ENCODE assay signal across 1 cellular context in genomic region chr18:48454146-48454796, GRCh38.
A peak's percentile ranks its signal among the peaks of the same experiment; 100 is the strongest.
TF ChIP-seq lines count a peak whose summit lies in the region.

No MANE protein-coding gene starts in this region.

TF ChIP-seq in HepG2, 621 proteins besides CTCF, POLR2A, EP300 and RAD21 (continues in another document):
- no peak for TF ChIP-seq ARID3A (IDR thresholded peaks at IDR 0.05; ENCODE audit: low read depth, low read length)
- TF ChIP-seq SKI (IDR thresholded peaks at IDR 0.05; ENCODE audit: partially characterized antibody): peak; percentile 81
- TF ChIP-seq ZNF564 (CRISPR knock-in tag; IDR thresholded peaks at IDR 0.05): no peak
- peak; percentile 79 for TF ChIP-seq NCOA2 (CRISPR knock-in tag; IDR thresholded peaks at IDR 0.05)
- peak; percentile 60; the same call in 1 of the 2 replicates for TF ChIP-seq ZFX (CRISPR knock-in tag; IDR thresholded peaks at IDR 0.05; ENCODE audit: low read depth)
- TF ChIP-seq, protein P1, sequence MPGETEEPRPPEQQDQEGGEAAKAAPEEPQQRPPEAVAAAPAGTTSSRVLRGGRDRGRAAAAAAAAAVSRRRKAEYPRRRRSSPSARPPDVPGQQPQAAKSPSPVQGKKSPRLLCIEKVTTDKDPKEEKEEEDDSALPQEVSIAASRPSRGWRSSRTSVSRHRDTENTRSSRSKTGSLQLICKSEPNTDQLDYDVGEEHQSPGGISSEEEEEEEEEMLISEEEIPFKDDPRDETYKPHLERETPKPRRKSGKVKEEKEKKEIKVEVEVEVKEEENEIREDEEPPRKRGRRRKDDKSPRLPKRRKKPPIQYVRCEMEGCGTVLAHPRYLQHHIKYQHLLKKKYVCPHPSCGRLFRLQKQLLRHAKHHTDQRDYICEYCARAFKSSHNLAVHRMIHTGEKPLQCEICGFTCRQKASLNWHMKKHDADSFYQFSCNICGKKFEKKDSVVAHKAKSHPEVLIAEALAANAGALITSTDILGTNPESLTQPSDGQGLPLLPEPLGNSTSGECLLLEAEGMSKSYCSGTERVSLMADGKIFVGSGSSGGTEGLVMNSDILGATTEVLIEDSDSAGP (CRISPR knock-in tag; IDR thresholded peaks at IDR 0.05; ENCODE audit: borderline replicate concordance): peak; percentile 34; the same call in 1 of the 2 replicates
- TF ChIP-seq MBD4 (IDR thresholded peaks at IDR 0.05; ENCODE audit: borderline replicate concordance, low read length): no peak
- TF ChIP-seq MIXL1 (CRISPR knock-in tag; IDR thresholded peaks at IDR 0.05): peak; percentile 35; the same call in 1 of the 2 replicates
- TF ChIP-seq, protein P2, sequence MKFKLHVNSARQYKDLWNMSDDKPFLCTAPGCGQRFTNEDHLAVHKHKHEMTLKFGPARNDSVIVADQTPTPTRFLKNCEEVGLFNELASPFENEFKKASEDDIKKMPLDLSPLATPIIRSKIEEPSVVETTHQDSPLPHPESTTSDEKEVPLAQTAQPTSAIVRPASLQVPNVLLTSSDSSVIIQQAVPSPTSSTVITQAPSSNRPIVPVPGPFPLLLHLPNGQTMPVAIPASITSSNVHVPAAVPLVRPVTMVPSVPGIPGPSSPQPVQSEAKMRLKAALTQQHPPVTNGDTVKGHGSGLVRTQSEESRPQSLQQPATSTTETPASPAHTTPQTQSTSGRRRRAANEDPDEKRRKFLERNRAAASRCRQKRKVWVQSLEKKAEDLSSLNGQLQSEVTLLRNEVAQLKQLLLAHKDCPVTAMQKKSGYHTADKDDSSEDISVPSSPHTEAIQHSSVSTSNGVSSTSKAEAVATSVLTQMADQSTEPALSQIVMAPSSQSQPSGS (CRISPR knock-in tag; IDR thresholded peaks at IDR 0.05): 0 out of 2 replicates have a peak, but pooled peaks have one; percentile 38
- no peak for TF ChIP-seq RBFOX2 (IDR thresholded peaks at IDR 0.05; ENCODE audit: low read depth, low read length)
- TF ChIP-seq CREM (IDR thresholded peaks at IDR 0.05): peak; percentile 28; the same call in 1 of the 2 replicates
- TF ChIP-seq CREM (CRISPR knock-in tag; IDR thresholded peaks at IDR 0.05): no peak
- peak; percentile 38; the same call in 1 of the 2 replicates for TF ChIP-seq HMG20A (CRISPR knock-in tag; IDR thresholded peaks at IDR 0.05; ENCODE audit: borderline replicate concordance)
- TF ChIP-seq ZNF430 (CRISPR knock-in tag; IDR thresholded peaks at IDR 0.05): peak; percentile 44; the same call in 1 of the 2 replicates
- TF ChIP-seq TFAP4 (IDR thresholded peaks at IDR 0.05; ENCODE audit: borderline replicate concordance, low read depth): peak; percentile 74; the same call in 1 of the 2 replicates
- peak; percentile 35; the same call in 1 of the 2 replicates for TF ChIP-seq ZNF124 (CRISPR knock-in tag; IDR thresholded peaks at IDR 0.05)
- no peak for TF ChIP-seq ZNF44 (CRISPR knock-in tag; IDR thresholded peaks at IDR 0.05)
- TF ChIP-seq, protein P3, sequence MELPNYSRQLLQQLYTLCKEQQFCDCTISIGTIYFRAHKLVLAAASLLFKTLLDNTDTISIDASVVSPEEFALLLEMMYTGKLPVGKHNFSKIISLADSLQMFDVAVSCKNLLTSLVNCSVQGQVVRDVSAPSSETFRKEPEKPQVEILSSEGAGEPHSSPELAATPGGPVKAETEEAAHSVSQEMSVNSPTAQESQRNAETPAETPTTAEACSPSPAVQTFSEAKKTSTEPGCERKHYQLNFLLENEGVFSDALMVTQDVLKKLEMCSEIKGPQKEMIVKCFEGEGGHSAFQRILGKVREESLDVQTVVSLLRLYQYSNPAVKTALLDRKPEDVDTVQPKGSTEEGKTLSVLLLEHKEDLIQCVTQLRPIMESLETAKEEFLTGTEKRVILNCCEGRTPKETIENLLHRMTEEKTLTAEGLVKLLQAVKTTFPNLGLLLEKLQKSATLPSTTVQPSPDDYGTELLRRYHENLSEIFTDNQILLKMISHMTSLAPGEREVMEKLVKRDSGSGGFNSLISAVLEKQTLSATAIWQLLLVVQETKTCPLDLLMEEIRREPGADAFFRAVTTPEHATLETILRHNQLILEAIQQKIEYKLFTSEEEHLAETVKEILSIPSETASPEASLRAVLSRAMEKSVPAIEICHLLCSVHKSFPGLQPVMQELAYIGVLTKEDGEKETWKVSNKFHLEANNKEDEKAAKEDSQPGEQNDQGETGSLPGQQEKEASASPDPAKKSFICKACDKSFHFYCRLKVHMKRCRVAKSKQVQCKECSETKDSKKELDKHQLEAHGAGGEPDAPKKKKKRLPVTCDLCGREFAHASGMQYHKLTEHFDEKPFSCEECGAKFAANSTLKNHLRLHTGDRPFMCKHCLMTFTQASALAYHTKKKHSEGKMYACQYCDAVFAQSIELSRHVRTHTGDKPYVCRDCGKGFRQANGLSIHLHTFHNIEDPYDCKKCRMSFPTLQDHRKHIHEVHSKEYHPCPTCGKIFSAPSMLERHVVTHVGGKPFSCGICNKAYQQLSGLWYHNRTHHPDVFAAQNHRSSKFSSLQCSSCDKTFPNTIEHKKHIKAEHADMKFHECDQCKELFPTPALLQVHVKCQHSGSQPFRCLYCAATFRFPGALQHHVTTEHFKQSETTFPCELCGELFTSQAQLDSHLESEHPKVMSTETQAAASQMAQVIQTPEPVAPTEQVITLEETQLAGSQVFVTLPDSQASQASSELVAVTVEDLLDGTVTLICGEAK (IDR thresholded peaks at IDR 0.05): no peak
- TF ChIP-seq, protein P3 (CRISPR knock-in tag; IDR thresholded peaks at IDR 0.05): 0 out of 2 replicates have a peak, but pooled peaks have one; percentile 47
- no peak for TF ChIP-seq SOX5 (CRISPR knock-in tag; IDR thresholded peaks at IDR 0.05; ENCODE audit: borderline replicate concordance)
- no peak for TF ChIP-seq REPIN1 (CRISPR knock-in tag; IDR thresholded peaks at IDR 0.05; ENCODE audit: borderline replicate concordance, low read depth)
- no peak for TF ChIP-seq ZNF879 (CRISPR knock-in tag; IDR thresholded peaks at IDR 0.05)
- TF ChIP-seq ZNF652 (CRISPR knock-in tag; IDR thresholded peaks at IDR 0.05; ENCODE audit: borderline replicate concordance, low read depth): peak; percentile 99
- TF ChIP-seq FOXK1 (CRISPR knock-in tag; IDR thresholded peaks at IDR 0.05; ENCODE audit: borderline replicate concordance, low read depth): 0 out of 2 replicates have a peak, but pooled peaks have one; percentile 14
- TF ChIP-seq HNF4A (CRISPR knock-in tag; IDR thresholded peaks at IDR 0.05): peak; percentile 76
- no peak for TF ChIP-seq CREB1 (IDR thresholded peaks at IDR 0.05)
- TF ChIP-seq CREB1 (CRISPR knock-in tag; IDR thresholded peaks at IDR 0.05): peak; percentile 24; the same call in 1 of the 2 replicates
- peak; percentile 62; the same call in 1 of the 2 replicates for TF ChIP-seq ZNF337 (CRISPR knock-in tag; IDR thresholded peaks at IDR 0.05; ENCODE audit: borderline replicate concordance, low read depth)
- TF ChIP-seq ETV5 (CRISPR knock-in tag; IDR thresholded peaks at IDR 0.05; ENCODE audit: borderline replicate concordance): 0 out of 2 replicates have a peak, but pooled peaks have one; percentile 28
- TF ChIP-seq ZMYM4 (CRISPR knock-in tag; IDR thresholded peaks at IDR 0.05): peak; percentile 74
- TF ChIP-seq HOXA3 (CRISPR knock-in tag; IDR thresholded peaks at IDR 0.05): peak; percentile 39; the same call in 1 of the 2 replicates
- TF ChIP-seq NR2C2 (CRISPR knock-in tag; IDR thresholded peaks at IDR 0.05; ENCODE audit: borderline replicate concordance): 0 out of 2 replicates have a peak, but pooled peaks have one; percentile 17
- TF ChIP-seq GPN1 (CRISPR knock-in tag; IDR thresholded peaks at IDR 0.05; ENCODE audit: borderline replicate concordance): no peak
- TF ChIP-seq ZNF101 (CRISPR knock-in tag; IDR thresholded peaks at IDR 0.05; ENCODE audit: borderline replicate concordance, low read depth): no peak
- TF ChIP-seq THAP11 (CRISPR knock-in tag; IDR thresholded peaks at IDR 0.05): 0 out of 2 replicates have a peak, but pooled peaks have one; percentile 25
- TF ChIP-seq, protein P4, sequence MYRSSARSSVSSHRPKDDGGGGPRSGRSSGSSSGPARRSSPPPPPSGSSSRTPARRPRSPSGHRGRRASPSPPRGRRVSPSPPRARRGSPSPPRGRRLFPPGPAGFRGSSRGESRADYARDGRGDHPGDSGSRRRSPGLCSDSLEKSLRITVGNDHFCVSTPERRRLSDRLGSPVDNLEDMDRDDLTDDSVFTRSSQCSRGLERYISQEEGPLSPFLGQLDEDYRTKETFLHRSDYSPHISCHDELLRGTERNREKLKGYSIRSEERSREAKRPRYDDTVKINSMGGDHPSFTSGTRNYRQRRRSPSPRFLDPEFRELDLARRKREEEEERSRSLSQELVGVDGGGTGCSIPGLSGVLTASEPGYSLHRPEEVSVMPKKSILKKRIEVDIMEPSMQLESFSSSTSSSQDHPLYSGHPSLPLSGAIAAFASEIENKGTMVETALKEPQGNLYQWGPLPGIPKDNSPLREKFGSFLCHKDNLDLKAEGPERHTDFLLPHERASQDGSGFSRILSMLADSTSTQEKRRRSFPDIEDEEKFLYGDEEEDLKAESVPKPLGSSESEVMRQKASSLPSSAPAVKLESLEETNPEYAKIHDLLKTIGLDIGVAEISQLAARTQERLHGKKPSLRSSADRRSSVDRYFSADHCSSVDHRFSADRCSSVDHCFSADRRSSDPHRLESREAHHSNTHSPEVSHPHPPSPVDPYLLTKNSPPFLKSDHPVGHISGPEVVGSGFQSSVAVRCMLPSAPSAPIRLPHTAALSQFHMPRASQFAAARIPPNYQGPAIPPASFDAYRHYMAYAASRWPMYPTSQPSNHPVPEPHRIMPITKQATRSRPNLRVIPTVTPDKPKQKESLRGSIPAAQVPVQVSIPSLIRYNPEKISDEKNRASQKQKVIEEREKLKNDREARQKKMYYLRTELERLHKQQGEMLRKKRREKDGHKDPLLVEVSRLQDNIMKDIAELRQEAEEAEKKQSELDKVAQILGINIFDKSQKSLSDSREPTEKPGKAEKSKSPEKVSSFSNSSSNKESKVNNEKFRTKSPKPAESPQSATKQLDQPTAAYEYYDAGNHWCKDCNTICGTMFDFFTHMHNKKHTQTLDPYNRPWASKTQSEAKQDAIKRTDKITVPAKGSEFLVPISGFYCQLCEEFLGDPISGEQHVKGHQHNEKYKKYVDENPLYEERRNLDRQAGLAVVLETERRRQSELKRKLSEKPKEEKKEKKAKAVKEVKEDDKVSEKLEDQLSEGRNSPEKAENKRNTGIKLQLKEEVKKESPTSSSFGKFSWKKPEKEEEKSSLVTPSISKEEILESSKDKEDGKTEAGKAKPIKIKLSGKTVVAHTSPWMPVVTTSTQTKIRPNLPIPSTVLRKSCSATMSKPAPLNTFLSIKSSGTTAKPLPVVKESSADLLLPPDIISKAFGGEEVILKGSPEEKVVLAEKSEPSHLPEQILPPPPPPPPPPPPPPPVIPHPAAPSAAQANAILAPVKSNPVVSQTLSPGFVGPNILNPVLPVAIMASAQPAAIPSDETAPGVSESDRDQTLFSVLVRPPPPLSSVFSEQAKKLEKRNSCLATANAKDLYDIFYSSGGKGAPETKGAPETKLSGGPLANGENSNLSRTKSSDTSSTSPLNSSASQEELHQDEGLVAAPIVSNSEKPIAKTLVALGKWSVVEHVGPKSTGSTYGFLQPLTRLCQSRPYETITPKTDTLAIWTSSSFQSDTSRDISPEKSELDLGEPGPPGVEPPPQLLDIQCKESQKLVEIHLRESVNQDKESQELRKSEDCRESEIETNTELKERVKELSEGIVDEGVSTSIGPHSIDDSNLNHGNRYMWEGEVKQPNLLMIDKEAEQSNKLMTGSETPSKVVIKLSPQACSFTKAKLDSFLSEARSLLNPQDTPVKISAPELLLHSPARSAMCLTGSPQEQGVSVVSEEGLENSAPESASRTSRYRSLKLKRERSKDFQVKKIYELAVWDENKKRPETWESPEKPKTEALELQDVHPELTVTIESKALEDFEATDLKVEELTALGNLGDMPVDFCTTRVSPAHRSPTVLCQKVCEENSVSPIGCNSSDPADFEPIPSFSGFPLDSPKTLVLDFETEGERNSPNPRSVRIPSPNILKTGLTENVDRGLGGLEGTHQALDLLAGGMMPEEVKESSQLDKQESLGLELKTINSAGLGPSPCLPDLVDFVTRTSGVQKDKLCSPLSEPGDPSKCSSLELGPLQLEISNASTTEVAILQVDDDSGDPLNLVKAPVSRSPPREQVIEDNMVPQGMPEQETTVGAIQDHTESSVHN (CRISPR knock-in tag; IDR thresholded peaks at IDR 0.05): no peak
- TF ChIP-seq ZNF451 (CRISPR knock-in tag; IDR thresholded peaks at IDR 0.05): 0 out of 2 replicates have a peak, but pooled peaks have one; percentile 36
